Comparison of ENCODE assay signal across 33 cellular contexts in genomic region chr4:155572106-155572703, GRCh38.
"Had no signal": no experiment of that assay in that cellular context is flagged by ENCODE, and none has a peak within 500 bp of the region (broad histone marks: within the 10 kb centered on the region; RNA-seq: fewer than 3 reads in every experiment).

No MANE protein-coding gene starts in this region.

- H3K9me3 ChIP-seq: adrenal gland, ascending aorta, neutrophil, ovary, testis, transverse colon had no signal

- H3K27me3 ChIP-seq: adrenal gland, ascending aorta, cardiac muscle cell, dorsolateral prefrontal cortex, neutrophil, ovary, testis, transverse colon had no signal

- H3K36me3 Mint-ChIP-seq: activated CD4-positive, alpha-beta memory T cell treated with anti-CD3 and anti-CD28 coated beads for 36 hours; activated naive CD8-positive, alpha-beta T cell treated with anti-CD3 and anti-CD28 coated beads for 36 hours; brain had no signal

- H3K9me3 Mint-ChIP-seq: activated CD4-positive, alpha-beta memory T cell treated with anti-CD3 and anti-CD28 coated beads for 36 hours; activated naive CD8-positive, alpha-beta T cell treated with anti-CD3 and anti-CD28 coated beads for 36 hours; activated T-helper 1 cell treated with anti-CD3 and anti-CD28 coated beads, Interleukin-12 subunit alpha, Interleukin-12 subunit beta, Interleukin-2, Interleukin-4 antibody, amounts not matched to agents 30 ng/mL and 10 ng/mL and 1 ng/mL, durations not matched to agents 14 hours and 24 hours and 36 hours had no signal

- H3K4me1 Mint-ChIP-seq: activated naive CD8-positive, alpha-beta T cell treated with anti-CD3 and anti-CD28 coated beads for 36 hours; nephron had no signal

- H3K4me3 ChIP-seq: adrenal gland, ascending aorta, cardiac muscle cell, coronary artery, dorsolateral prefrontal cortex, lung, ovary, skin epidermis, testis, transverse colon had no signal

- H3K4me3 Mint-ChIP-seq: activated CD4-positive, alpha-beta memory T cell treated with anti-CD3 and anti-CD28 coated beads for 36 hours; activated CD4-positive, alpha-beta T cell treated with anti-CD3 and anti-CD28 coated beads, Interleukin-2, amount 10 ng/mL, durations not matched to agents 24 days and 14 days; activated naive CD4-positive, alpha-beta T cell treated with anti-CD3 and anti-CD28 coated beads for 36 hours; activated naive CD8-positive, alpha-beta T cell treated with anti-CD3 and anti-CD28 coated beads for 36 hours; activated T-helper 1 cell treated with anti-CD3 and anti-CD28 coated beads, Interleukin-12 subunit alpha, Interleukin-12 subunit beta, Interleukin-2, Interleukin-4 antibody, amounts not matched to agents 30 ng/mL and 10 ng/mL and 1 ng/mL, durations not matched to agents 14 hours and 24 hours and 36 hours; brain; nephron; T-helper 1 cell treated with Interleukin-12 subunit alpha and Interleukin-12 subunit beta and Interleukin-4 antibody, amounts not matched to agents 30 μg/mL and 1 μg/mL, for 36 hours had no signal

- H3K27ac ChIP-seq: adrenal gland, ascending aorta, cardiac muscle cell, coronary artery, dorsolateral prefrontal cortex, neutrophil, ovary, skin epidermis, testis, transverse colon, WERI-Rb-1 had no signal

- H3K36me3 ChIP-seq: adrenal gland, ascending aorta, cardiac muscle cell, neutrophil, ovary, transverse colon, WERI-Rb-1 had no signal

- H3K4me1 ChIP-seq: adrenal gland, ascending aorta, testis, transverse colon had no signal

- H3K27ac Mint-ChIP-seq: activated CD4-positive, alpha-beta memory T cell treated with anti-CD3 and anti-CD28 coated beads for 36 hours; activated CD4-positive, alpha-beta T cell treated with anti-CD3 and anti-CD28 coated beads, Interleukin-2, amount 10 ng/mL, durations not matched to agents 24 days and 14 days; activated naive CD4-positive, alpha-beta T cell treated with anti-CD3 and anti-CD28 coated beads for 36 hours; activated naive CD8-positive, alpha-beta T cell treated with anti-CD3 and anti-CD28 coated beads for 36 hours; activated T-helper 1 cell treated with anti-CD3 and anti-CD28 coated beads, Interleukin-12 subunit alpha, Interleukin-12 subunit beta, Interleukin-2, Interleukin-4 antibody, amounts not matched to agents 30 ng/mL and 10 ng/mL and 1 ng/mL, durations not matched to agents 14 hours and 24 hours and 36 hours; progenitor cell of endocrine pancreas; T-helper 1 cell treated with Interleukin-12 subunit alpha and Interleukin-12 subunit beta and Interleukin-4 antibody, amounts not matched to agents 30 μg/mL and 1 μg/mL, for 36 hours had no signal

- DNase-seq: activated CD4-positive, alpha-beta memory T cell treated with anti-CD3 and anti-CD28 coated beads for 36 hours; activated CD4-positive, alpha-beta T cell treated with anti-CD3 and anti-CD28 coated beads, Interleukin-2, amount 10 ng/mL, durations not matched to agents 24 days and 14 days; activated CD8-positive, alpha-beta memory T cell treated with anti-CD3 and anti-CD28 coated beads, Interleukin-2, amount 50 U/mL, for 4 hours; activated effector memory CD4-positive, alpha-beta T cell treated with anti-CD3 and anti-CD28 coated beads, Interleukin-2, amount 50 U/mL, for 16 hours; activated naive CD4-positive, alpha-beta T cell treated with anti-CD3 and anti-CD28 coated beads for 36 hours; activated naive CD8-positive, alpha-beta T cell treated with anti-CD3 and anti-CD28 coated beads for 36 hours; activated T-cell treated with anti-CD3 and anti-CD28 coated beads, Interleukin-2, amount 50 U/mL, for 1 hour; adrenal gland; cerebellar nuclear complex; dorsolateral prefrontal cortex; effector memory CD4-positive, alpha-beta T cell; glutamatergic neuron; hippocampal formation; ovary; retina; stimulated activated CD4-positive, alpha-beta T cell treated with anti-CD3 and anti-CD28 coated beads, Interleukin-12 subunit alpha, Interleukin-12 subunit beta, amount 100 ng/mL, for 4 hours; stimulated activated CD4-positive, alpha-beta T cell treated with anti-CD3 and anti-CD28 coated beads, Interleukin-4, amount 100 ng/mL, for 1 hour; stimulated activated naive CD8-positive, alpha-beta T cell treated with anti-CD3 and anti-CD28 coated beads, Interleukin-15, Interleukin-2, amounts not matched to agents 100 U/mL and 50 U/mL, for 24 hours; T-helper 9 cell; testis; transverse colon; WERI-Rb-1 had no signal

- H3K27me3 Mint-ChIP-seq: activated naive CD8-positive, alpha-beta T cell treated with anti-CD3 and anti-CD28 coated beads for 36 hours; brain had no signal
